Comparison of ENCODE assay signal across 9 cellular contexts in the genomic region with DNA sequence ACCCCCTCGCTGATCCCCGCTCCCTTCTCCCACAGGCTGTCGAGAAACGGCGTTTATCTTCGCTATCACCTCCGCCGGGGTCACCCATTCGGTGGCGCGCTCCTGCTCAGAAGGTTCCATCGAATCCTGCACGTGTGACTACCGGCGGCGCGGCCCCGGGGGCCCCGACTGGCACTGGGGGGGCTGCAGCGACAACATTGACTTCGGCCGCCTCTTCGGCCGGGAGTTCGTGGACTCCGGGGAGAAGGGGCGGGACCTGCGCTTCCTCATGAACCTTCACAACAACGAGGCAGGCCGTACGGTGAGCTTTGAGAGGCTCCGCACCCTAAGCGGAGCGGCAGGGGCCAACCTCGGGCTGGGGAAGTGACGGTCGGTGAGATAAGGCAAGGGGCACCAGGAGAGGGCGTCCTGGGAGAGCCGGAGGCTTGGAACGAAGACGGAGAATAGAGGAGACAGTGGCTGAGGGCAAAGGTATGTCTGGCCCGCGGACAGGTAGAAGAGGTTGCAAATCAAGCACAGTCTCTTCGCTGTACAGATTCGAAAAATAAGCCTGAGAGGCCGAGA. TPM values are rescaled to one million over a fixed set of nuclear protein-coding genes. Genes with fewer than 3 reads are reported as not detected.
A peak's percentile ranks its signal among the peaks of the same experiment; 100 is the strongest.
DNase-seq lines count a peak whose midpoint lies in the region; ATAC-seq and TF ChIP-seq lines count a peak whose summit lies in the region.
"Had no signal": no experiment of that assay in that cellular context is flagged by ENCODE, and none has a peak within 500 bp of the region (broad histone marks: within the 10 kb centered on the region; RNA-seq: fewer than 3 reads in every experiment).

No MANE protein-coding gene starts in this region.

- peaks cover 0 to 76% (median 43%) of the 10 kb centered on the region in 3 donors for H3K27me3 ChIP-seq in psoas muscle (ENCODE audit: insufficient read depth in 3 of 3, low read length in 2 of 3)

- intact Hi-C loops in psoas muscle (cut with DNase I), result no loop called here

- WGBS in psoas muscle, 3 donors, result 1 to 4% (median 3%) methylated on average over 45 to 46 of the region's 46 CpGs

- no peak overlapping the region for H3K27ac ChIP-seq in psoas muscle

- no peaks in the 10 kb centered on the region for H3K36me3 ChIP-seq in psoas muscle (ENCODE audit: insufficient read depth in 1 of 2, low read depth in 1 of 2)

- peak; percentile 7; the same call in 2 of the 3 replicates for ATAC-seq in SK-N-SH treated with all-trans-retinoic acid at 6 μM for 48 hours
- peak; percentile 23 to 53 (median 36) for ATAC-seq in psoas muscle
- no peak for ATAC-seq in HG03520 (IDR thresholded peaks at IDR 0.05; ENCODE audit: unreplicated experiment)
- no peak for ATAC-seq in HG03159 (IDR thresholded peaks at IDR 0.05; ENCODE audit: unreplicated experiment)

- peaks cover 36% of the 10 kb centered on the region for H3K4me1 ChIP-seq in psoas muscle

- DNase-seq in epithelial cell of proximal tubule (ENCODE audit: low read depth) (no peak), psoas muscle (peak in 1 of 2 donors; percentile 64), C1 segment of cervical spinal cord (lab: John Stamatoyannopoulos, UW) (no peak), LoVo (ENCODE audit: low spot score) (no peak)

- H3K9me3 ChIP-seq in psoas muscle, result no peaks in the 10 kb centered on the region

- TF ChIP-seq CTCF in GM12872 (IDR thresholded peaks at IDR 0.05; ENCODE audit: insufficient read depth, low read depth, low read length) (0 out of 3 replicates have a peak, but pooled peaks have one; percentile 22), epithelial cell of proximal tubule (conservative IDR thresholded peaks at IDR 0.05; ENCODE audit: low read depth, low read length) (peak; percentile 23), psoas muscle (IDR thresholded peaks at IDR 0.05) (no peak)

- H3K4me3 ChIP-seq in epithelial cell of proximal tubule (ENCODE audit: low read depth, low read length), result no peak overlapping the region
- peak overlapping the region; percentile 54 for H3K4me3 ChIP-seq in psoas muscle

TF ChIP-seq in SK-N-SH treated with all-trans-retinoic acid at 6 μM for 48 hours, 23 proteins besides CTCF, POLR2A, EP300 and RAD21:
- TF ChIP-seq CSDC2 (CRISPR knock-in tag; IDR thresholded peaks at IDR 0.05), result no peak
- no peak for TF ChIP-seq RARB (CRISPR knock-in tag; IDR thresholded peaks at IDR 0.05)
- no peak for TF ChIP-seq ZC3H10 (CRISPR knock-in tag; IDR thresholded peaks at IDR 0.05)
- TF ChIP-seq ARNTL (CRISPR knock-in tag; IDR thresholded peaks at IDR 0.05; ENCODE audit: borderline replicate concordance, low read depth), result no peak
- TF ChIP-seq, protein P1, sequence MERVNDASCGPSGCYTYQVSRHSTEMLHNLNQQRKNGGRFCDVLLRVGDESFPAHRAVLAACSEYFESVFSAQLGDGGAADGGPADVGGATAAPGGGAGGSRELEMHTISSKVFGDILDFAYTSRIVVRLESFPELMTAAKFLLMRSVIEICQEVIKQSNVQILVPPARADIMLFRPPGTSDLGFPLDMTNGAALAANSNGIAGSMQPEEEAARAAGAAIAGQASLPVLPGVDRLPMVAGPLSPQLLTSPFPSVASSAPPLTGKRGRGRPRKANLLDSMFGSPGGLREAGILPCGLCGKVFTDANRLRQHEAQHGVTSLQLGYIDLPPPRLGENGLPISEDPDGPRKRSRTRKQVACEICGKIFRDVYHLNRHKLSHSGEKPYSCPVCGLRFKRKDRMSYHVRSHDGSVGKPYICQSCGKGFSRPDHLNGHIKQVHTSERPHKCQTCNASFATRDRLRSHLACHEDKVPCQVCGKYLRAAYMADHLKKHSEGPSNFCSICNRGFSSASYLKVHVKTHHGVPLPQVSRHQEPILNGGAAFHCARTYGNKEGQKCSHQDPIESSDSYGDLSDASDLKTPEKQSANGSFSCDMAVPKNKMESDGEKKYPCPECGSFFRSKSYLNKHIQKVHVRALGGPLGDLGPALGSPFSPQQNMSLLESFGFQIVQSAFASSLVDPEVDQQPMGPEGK (CRISPR knock-in tag; IDR thresholded peaks at IDR 0.05; ENCODE audit: borderline replicate concordance), result no peak
- TF ChIP-seq, protein P2, sequence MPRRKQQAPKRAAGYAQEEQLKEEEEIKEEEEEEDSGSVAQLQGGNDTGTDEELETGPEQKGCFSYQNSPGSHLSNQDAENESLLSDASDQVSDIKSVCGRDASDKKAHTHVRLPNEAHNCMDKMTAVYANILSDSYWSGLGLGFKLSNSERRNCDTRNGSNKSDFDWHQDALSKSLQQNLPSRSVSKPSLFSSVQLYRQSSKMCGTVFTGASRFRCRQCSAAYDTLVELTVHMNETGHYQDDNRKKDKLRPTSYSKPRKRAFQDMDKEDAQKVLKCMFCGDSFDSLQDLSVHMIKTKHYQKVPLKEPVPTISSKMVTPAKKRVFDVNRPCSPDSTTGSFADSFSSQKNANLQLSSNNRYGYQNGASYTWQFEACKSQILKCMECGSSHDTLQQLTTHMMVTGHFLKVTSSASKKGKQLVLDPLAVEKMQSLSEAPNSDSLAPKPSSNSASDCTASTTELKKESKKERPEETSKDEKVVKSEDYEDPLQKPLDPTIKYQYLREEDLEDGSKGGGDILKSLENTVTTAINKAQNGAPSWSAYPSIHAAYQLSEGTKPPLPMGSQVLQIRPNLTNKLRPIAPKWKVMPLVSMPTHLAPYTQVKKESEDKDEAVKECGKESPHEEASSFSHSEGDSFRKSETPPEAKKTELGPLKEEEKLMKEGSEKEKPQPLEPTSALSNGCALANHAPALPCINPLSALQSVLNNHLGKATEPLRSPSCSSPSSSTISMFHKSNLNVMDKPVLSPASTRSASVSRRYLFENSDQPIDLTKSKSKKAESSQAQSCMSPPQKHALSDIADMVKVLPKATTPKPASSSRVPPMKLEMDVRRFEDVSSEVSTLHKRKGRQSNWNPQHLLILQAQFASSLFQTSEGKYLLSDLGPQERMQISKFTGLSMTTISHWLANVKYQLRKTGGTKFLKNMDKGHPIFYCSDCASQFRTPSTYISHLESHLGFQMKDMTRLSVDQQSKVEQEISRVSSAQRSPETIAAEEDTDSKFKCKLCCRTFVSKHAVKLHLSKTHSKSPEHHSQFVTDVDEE (CRISPR knock-in tag; IDR thresholded peaks at IDR 0.05), result no peak
- no peak for TF ChIP-seq PPARA (CRISPR knock-in tag; IDR thresholded peaks at IDR 0.05; ENCODE audit: borderline replicate concordance)
- TF ChIP-seq, protein P3, sequence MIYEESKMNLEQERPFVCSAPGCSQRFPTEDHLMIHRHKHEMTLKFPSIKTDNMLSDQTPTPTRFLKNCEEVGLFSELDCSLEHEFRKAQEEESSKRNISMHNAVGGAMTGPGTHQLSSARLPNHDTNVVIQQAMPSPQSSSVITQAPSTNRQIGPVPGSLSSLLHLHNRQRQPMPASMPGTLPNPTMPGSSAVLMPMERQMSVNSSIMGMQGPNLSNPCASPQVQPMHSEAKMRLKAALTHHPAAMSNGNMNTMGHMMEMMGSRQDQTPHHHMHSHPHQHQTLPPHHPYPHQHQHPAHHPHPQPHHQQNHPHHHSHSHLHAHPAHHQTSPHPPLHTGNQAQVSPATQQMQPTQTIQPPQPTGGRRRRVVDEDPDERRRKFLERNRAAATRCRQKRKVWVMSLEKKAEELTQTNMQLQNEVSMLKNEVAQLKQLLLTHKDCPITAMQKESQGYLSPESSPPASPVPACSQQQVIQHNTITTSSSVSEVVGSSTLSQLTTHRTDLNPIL (CRISPR knock-in tag; IDR thresholded peaks at IDR 0.05; ENCODE audit: low read depth), result no peak
- TF ChIP-seq, protein P4, sequence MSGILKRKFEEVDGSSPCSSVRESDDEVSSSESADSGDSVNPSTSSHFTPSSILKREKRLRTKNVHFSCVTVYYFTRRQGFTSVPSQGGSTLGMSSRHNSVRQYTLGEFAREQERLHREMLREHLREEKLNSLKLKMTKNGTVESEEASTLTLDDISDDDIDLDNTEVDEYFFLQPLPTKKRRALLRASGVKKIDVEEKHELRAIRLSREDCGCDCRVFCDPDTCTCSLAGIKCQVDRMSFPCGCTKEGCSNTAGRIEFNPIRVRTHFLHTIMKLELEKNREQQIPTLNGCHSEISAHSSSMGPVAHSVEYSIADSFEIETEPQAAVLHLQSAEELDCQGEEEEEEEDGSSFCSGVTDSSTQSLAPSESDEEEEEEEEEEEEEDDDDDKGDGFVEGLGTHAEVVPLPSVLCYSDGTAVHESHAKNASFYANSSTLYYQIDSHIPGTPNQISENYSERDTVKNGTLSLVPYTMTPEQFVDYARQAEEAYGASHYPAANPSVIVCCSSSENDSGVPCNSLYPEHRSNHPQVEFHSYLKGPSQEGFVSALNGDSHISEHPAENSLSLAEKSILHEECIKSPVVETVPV (CRISPR knock-in tag; IDR thresholded peaks at IDR 0.05), result no peak
- TF ChIP-seq BACH2 (CRISPR knock-in tag; IDR thresholded peaks at IDR 0.05; ENCODE audit: borderline replicate concordance), result no peak
- TF ChIP-seq ZFP30 (CRISPR knock-in tag; IDR thresholded peaks at IDR 0.05), result no peak

RNA-seq across cellular contexts. Expression of a gene that starts 2.3 kb away (rescaled TPM):
- total RNA-seq in epithelial cell of proximal tubule, result not detected in 2 replicates
- total RNA-seq in psoas muscle, result not detected
- not detected for polyA plus RNA-seq in psoas muscle
- total RNA-seq: NCI-H460 had no signal

RNA-seq across cellular contexts. Expression of a gene that starts 8.9 kb away (rescaled TPM):
- total RNA-seq in epithelial cell of proximal tubule (not detected in 2 replicates), psoas muscle (under 1 TPM in 2 of 4 donors, not detected in 2; 0.26 to 0.53 TPM)
- under 1 TPM in 2 of 3 donors, not detected in 1; 0.13 to 0.14 TPM for polyA plus RNA-seq in psoas muscle

RNA-seq across cellular contexts. Expression of a gene that starts 18.7 kb away (rescaled TPM):
- total RNA-seq in epithelial cell of proximal tubule (0.14 and 0.29 TPM in 2 replicates), psoas muscle (100 to 1,000 TPM in 2 of 4 donors, 10 to 100 TPM in 2; 11.2 to 485 (median 123) TPM)
- 100 to 1,000 TPM in 1 of 3 donors, 10 to 100 TPM in 2; 43.0 to 126 (median 72.6) TPM for polyA plus RNA-seq in psoas muscle

RNA-seq across cellular contexts. Expression of a gene that starts 23.2 kb away (rescaled TPM):
- 62.8 and 108 TPM in 2 replicates for total RNA-seq in epithelial cell of proximal tubule
- 10 to 100 TPM; 17.4 to 27.0 (median 22.3) TPM for total RNA-seq in psoas muscle
- 10 to 100 TPM in 2 of 3 donors, 1 to 10 TPM in 1; 7.4 to 18.1 (median 13.2) TPM for polyA plus RNA-seq in psoas muscle

RNA-seq across cellular contexts. Expression of a gene that starts 38.1 kb away (rescaled TPM):
- total RNA-seq in epithelial cell of proximal tubule, result 50.7 and 68.5 TPM in 2 replicates
- 10 to 100 TPM; 49.5 to 91.6 (median 70.6) TPM for total RNA-seq in psoas muscle
- 100 to 1,000 TPM in 1 of 3 donors, 10 to 100 TPM in 2; 67.5 to 105 (median 86.5) TPM for polyA plus RNA-seq in psoas muscle

Comparison
In these comparisons a context has a peak if more than half of its experiments do, and no peak if none do; other contexts are left out.
1. ATAC-seq: peak in SK-N-SH treated with all-trans-retinoic acid at 6 μM for 48 hours (single experiment) and psoas muscle (4 of 4); none in HG03520 (single experiment) and HG03159 (single experiment).